33 cellular contexts compared by ENCODE assay signal in the genomic region with DNA sequence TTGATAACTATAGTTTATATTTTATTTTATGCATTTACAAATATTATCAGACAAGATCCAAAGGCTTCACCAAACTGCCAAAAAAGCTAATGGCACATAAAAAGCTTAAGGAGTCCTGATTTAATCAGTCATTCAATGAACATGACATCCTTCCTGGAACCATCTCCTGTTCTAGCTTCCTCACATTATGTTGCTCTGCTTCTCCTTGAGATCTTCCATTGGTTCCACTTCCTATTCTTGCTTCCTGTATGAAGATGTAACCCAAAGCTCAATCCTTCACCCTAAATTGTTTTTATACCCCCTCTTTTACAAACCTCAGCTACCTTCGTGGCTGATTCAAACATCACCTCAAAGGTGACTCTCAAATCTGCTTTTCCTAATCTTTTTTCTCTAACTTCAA. TPM values are rescaled to one million over a fixed set of nuclear protein-coding genes. Genes with fewer than 3 reads are reported as not detected.
DNase-seq lines count a peak whose midpoint lies in the region; ATAC-seq, FAIRE-seq and TF ChIP-seq lines count a peak whose summit lies in the region.
"Had no signal": no experiment of that assay in that cellular context is flagged by ENCODE, and none has a peak within 500 bp of the region (broad histone marks: within the 10 kb centered on the region; RNA-seq: fewer than 3 reads in every experiment).

No MANE protein-coding gene starts in this region.

- intact Hi-C loops in left ventricle myocardium inferior (cut with micrococcal nuclease) = no loop called here

- no peak for DNase-seq in activated T-cell treated with anti-CD3 and anti-CD28 coated beads, Interleukin-2, amount 50 U/mL, for 72 hours
- DNase-seq in activated T-cell treated with anti-CD3 and anti-CD28 coated beads, Interleukin-2, amount 50 U/mL, for 48 hours = no peak
- DNase-seq in GM12891 (ENCODE audit: insufficient read length, low spot score) (no peak), T-cell (no peak), left ventricle myocardium inferior (no peak)
- no peak for DNase-seq in naive thymus-derived CD8-positive, alpha-beta T cell
- DNase-seq: activated CD4-positive, alpha-beta T cell treated with anti-CD3 and anti-CD28 coated beads, Interleukin-2, amount 50 U/mL, for 4 hours; activated effector memory CD4-positive, alpha-beta T cell treated with anti-CD3 and anti-CD28 coated beads, Interleukin-2, amount 50 U/mL, for 16 hours; AML-193; Calu3; DMS79 treated with DMSO at 0.1 percent for 48 hours; dorsolateral prefrontal cortex; islet precursor cell; KG1; midbrain; MM.1S; NCI-H146; PC-9; retina; trophoblast cell had no signal

- peaks cover 53% of the 10 kb centered on the region for H3K4me1 Mint-ChIP-seq in activated T-cell treated with anti-CD3 and anti-CD28 coated beads, Interleukin-2, amount 50 U/mL, for 72 hours (ENCODE audit: low read depth)
- peaks cover 61 to 67% (median 66%) of the 10 kb centered on the region in 3 donors for H3K4me1 Mint-ChIP-seq in T-cell
- H3K4me1 Mint-ChIP-seq in naive thymus-derived CD8-positive, alpha-beta T cell = peaks cover 42 to 74% (median 60%) of the 10 kb centered on the region in 4 donors

- POLR2A ChIA-PET in T-cell (lab: Charles Lee) = interaction anchor here (2.3 to 3.6 kb wide), 2 partner anchors 8 kb away, joined by 10 to 29 read pairs; no protein-coding TSS in a partner anchor
- POLR2A ChIA-PET in naive thymus-derived CD8-positive, alpha-beta T cell (lab: Charles Lee) = interaction anchor here (1.1 to 12.6 kb wide), 4 partner anchors 9 to 22 kb away, joined by 3 to 344 read pairs (median 35); partner anchors contain the start of gene HLA-DMA

- no peaks in the 10 kb centered on the region for H3K27me3 Mint-ChIP-seq in activated T-cell treated with anti-CD3 and anti-CD28 coated beads, Interleukin-2, amount 50 U/mL, for 72 hours (ENCODE audit: low read depth)
- H3K27me3 Mint-ChIP-seq in T-cell = no peaks in the 10 kb centered on the region
- H3K27me3 Mint-ChIP-seq in naive thymus-derived CD8-positive, alpha-beta T cell = peaks cover 0 to 2% (median 0%) of the 10 kb centered on the region in 5 donors
- H3K27me3 Mint-ChIP-seq: natural killer cell treated with Interleukin-12 subunit alpha and Interleukin-12 subunit beta and Interleukin-15 and Interleukin-18, amount 100 ng/mL, for 72 hours had no signal

- H3K4me3 Mint-ChIP-seq in activated T-cell treated with anti-CD3 and anti-CD28 coated beads, Interleukin-2, amount 50 U/mL, for 72 hours = peak overlapping the region in 1 of 2 donors; percentile 2
- no peak overlapping the region for H3K4me3 Mint-ChIP-seq in T-cell
- H3K4me3 Mint-ChIP-seq in naive thymus-derived CD8-positive, alpha-beta T cell = peak overlapping the region in 2 of 10 donors; percentile 12 to 50
- H3K4me3 Mint-ChIP-seq: brain; natural killer cell treated with Interleukin-12 subunit alpha and Interleukin-12 subunit beta and Interleukin-15 and Interleukin-18, amount 100 ng/mL, for 72 hours; T-helper 2 cell treated with Interferon-gamma antibody and Interleukin-4, amounts not matched to agents 5 μg/mL and 100 μg/mL, for 36 hours had no signal

- FAIRE-seq in GM12891 (lab: Jason Lieb, UNC) = no peak
- FAIRE-seq: A549 had no signal

- no peak overlapping the region for H3K27ac ChIP-seq in left ventricle myocardium inferior (replicated peaks)
- H3K27ac ChIP-seq: A549, adrenal gland, dorsolateral prefrontal cortex, PC-9, skin epidermis had no signal

- TF ChIP-seq CTCF in left ventricle myocardium inferior (IDR thresholded peaks at IDR 0.05; ENCODE audit: borderline replicate concordance) = no peak

- H3K9me3 ChIP-seq in left ventricle myocardium inferior (replicated peaks) = no peaks in the 10 kb centered on the region
- H3K9me3 ChIP-seq: A549, adrenal gland had no signal

- no peak for ATAC-seq in activated T-cell treated with anti-CD3 and anti-CD28 coated beads, Interleukin-2, amount 50 U/mL, for 72 hours (replicated peaks in 1 of 2)
- no peak for ATAC-seq in T-cell (replicated peaks in 1 of 4)
- no peak for ATAC-seq in naive thymus-derived CD8-positive, alpha-beta T cell
- ATAC-seq in GM19463 (IDR thresholded peaks at IDR 0.05; ENCODE audit: unreplicated experiment) = no peak
- no peak for ATAC-seq in HG02973 (IDR thresholded peaks at IDR 0.05; ENCODE audit: unreplicated experiment)
- ATAC-seq: A549; natural killer cell treated with Interleukin-12 subunit alpha and Interleukin-12 subunit beta and Interleukin-15 and Interleukin-18, amount 100 ng/mL, for 72 hours; Right ventricle myocardium inferior; SK-N-SH treated with all-trans-retinoic acid at 6 μM for 48 hours had no signal

- H3K36me3 ChIP-seq in left ventricle myocardium inferior = no peaks in the 10 kb centered on the region
- H3K36me3 ChIP-seq: adrenal gland had no signal

- no peaks in the 10 kb centered on the region for H3K9me3 Mint-ChIP-seq in activated T-cell treated with anti-CD3 and anti-CD28 coated beads, Interleukin-2, amount 50 U/mL, for 72 hours
- H3K9me3 Mint-ChIP-seq in T-cell = no peaks in the 10 kb centered on the region
- no peaks in the 10 kb centered on the region for H3K9me3 Mint-ChIP-seq in naive thymus-derived CD8-positive, alpha-beta T cell
- H3K9me3 Mint-ChIP-seq: natural killer cell treated with Interleukin-12 subunit alpha and Interleukin-12 subunit beta and Interleukin-15 and Interleukin-18, amount 100 ng/mL, for 72 hours; T-helper 2 cell treated with Interferon-gamma antibody and Interleukin-4, amounts not matched to agents 5 μg/mL and 100 μg/mL, for 36 hours had no signal

- H3K36me3 Mint-ChIP-seq in activated T-cell treated with anti-CD3 and anti-CD28 coated beads, Interleukin-2, amount 50 U/mL, for 72 hours (ENCODE audit: insufficient read depth in 2 of 2) = peaks cover 6 to 11% of the 10 kb centered on the region in 2 donors
- no peaks in the 10 kb centered on the region for H3K36me3 Mint-ChIP-seq in T-cell
- H3K36me3 Mint-ChIP-seq in naive thymus-derived CD8-positive, alpha-beta T cell = no peaks in the 10 kb centered on the region
- H3K36me3 Mint-ChIP-seq: brain had no signal

- no peaks in the 10 kb centered on the region for H3K27me3 ChIP-seq in left ventricle myocardium inferior (ENCODE audit: low read depth)
- H3K27me3 ChIP-seq: adrenal gland, dorsolateral prefrontal cortex had no signal

- no peak for TF ChIP-seq POLR2A in GM12891 (IDR thresholded peaks at IDR 0.05; ENCODE audit: low read depth, low read length)

- peak overlapping the region; percentile 68 for H3K27ac Mint-ChIP-seq in activated T-cell treated with anti-CD3 and anti-CD28 coated beads, Interleukin-2, amount 50 U/mL, for 72 hours
- H3K27ac Mint-ChIP-seq in T-cell = peak overlapping the region; percentile 44 to 78
- H3K27ac Mint-ChIP-seq in naive thymus-derived CD8-positive, alpha-beta T cell = peak overlapping the region in 9 of 10 donors; percentile 24 to 96 (median 78)
- H3K27ac Mint-ChIP-seq: brain; natural killer cell treated with Interleukin-12 subunit alpha and Interleukin-12 subunit beta and Interleukin-15 and Interleukin-18, amount 100 ng/mL, for 72 hours; T-helper 2 cell treated with Interferon-gamma antibody and Interleukin-4, amounts not matched to agents 5 μg/mL and 100 μg/mL, for 36 hours had no signal

- no peak overlapping the region for H3K4me3 ChIP-seq in left ventricle myocardium inferior
- H3K4me3 ChIP-seq: A549, adrenal gland, dorsolateral prefrontal cortex, PC-9, skin epidermis had no signal

- H3K4me1 ChIP-seq in left ventricle myocardium inferior = peaks cover 27% of the 10 kb centered on the region

- CTCF ChIA-PET in T-cell (lab: Charles Lee) = interaction anchor here (1.0 to 14.4 kb wide), 8 partner anchors 8 to 119 kb away, joined by 3 to 207 read pairs (median 4); partner anchors contain the start of gene HLA-DMA (in 1 of the 2)

TF ChIP-seq in GM12891, 5 proteins besides CTCF, POLR2A, EP300 and RAD21:
- TF ChIP-seq SPI1 (IDR thresholded peaks at IDR 0.05; ENCODE audit: low read depth, low read length) = peak; percentile 64
- TF ChIP-seq PAX5 (IDR thresholded peaks at IDR 0.05; ENCODE audit: insufficient read depth, low read length, severe bottlenecking) = no peak
- TF ChIP-seq POLR2AphosphoS5 (IDR thresholded peaks at IDR 0.05; ENCODE audit: low read depth, low read length) = no peak

RNA-seq across cellular contexts. Expression of gene BRD2, which starts 4.5 kb away (rescaled TPM):
- 100 to 1,000 TPM; 238 to 291 TPM for total RNA-seq in activated T-cell treated with anti-CD3 and anti-CD28 coated beads, Interleukin-2, amount 50 U/mL, for 72 hours
- 178 TPM for polyA plus RNA-seq in GM12891 (2012; ENCODE audit: low read depth, missing spikeins)
- total RNA-seq in T-cell (100 to 1,000 TPM; 320 to 383 (median 358) TPM), left ventricle myocardium inferior (63.4 TPM)
- total RNA-seq in naive thymus-derived CD8-positive, alpha-beta T cell = 100 to 1,000 TPM; 454 to 455 TPM
- 10 to 100 TPM; 24.5 to 72.8 (median 29.8) TPM for polyA plus RNA-seq in naive thymus-derived CD8-positive, alpha-beta T cell

RNA-seq across cellular contexts. Expression of gene HLA-DMA, which starts 11.0 kb away (rescaled TPM):
- 10 to 100 TPM; 19.4 to 20.2 TPM for total RNA-seq in activated T-cell treated with anti-CD3 and anti-CD28 coated beads, Interleukin-2, amount 50 U/mL, for 72 hours
- polyA plus RNA-seq in GM12891 (2012; ENCODE audit: low read depth, missing spikeins) = 434 TPM
- total RNA-seq in T-cell = 10 to 100 TPM; 22.3 to 37.8 (median 27.5) TPM
- 10 to 100 TPM; 38.7 to 39.7 TPM for total RNA-seq in naive thymus-derived CD8-positive, alpha-beta T cell
- 10 to 100 TPM; 23.7 to 37.4 (median 26.9) TPM for polyA plus RNA-seq in naive thymus-derived CD8-positive, alpha-beta T cell
- 15.8 TPM for total RNA-seq in left ventricle myocardium inferior

RNA-seq across cellular contexts. Expression of gene HLA-DMB, which starts 23.0 kb away (rescaled TPM):
- 1 to 10 TPM; 3.4 to 3.6 TPM for total RNA-seq in activated T-cell treated with anti-CD3 and anti-CD28 coated beads, Interleukin-2, amount 50 U/mL, for 72 hours
- 358 TPM for polyA plus RNA-seq in GM12891 (2012; ENCODE audit: low read depth, missing spikeins)
- 10 to 100 TPM in 3 of 5 donors, 1 to 10 TPM in 2; 8.8 to 30.6 (median 10.6) TPM for total RNA-seq in T-cell
- 10 to 100 TPM; 23.0 to 23.5 TPM for total RNA-seq in naive thymus-derived CD8-positive, alpha-beta T cell
- 10 to 100 TPM; 10.8 to 22.5 (median 16.8) TPM for polyA plus RNA-seq in naive thymus-derived CD8-positive, alpha-beta T cell
- 9.1 TPM for total RNA-seq in left ventricle myocardium inferior
- total RNA-seq: NCI-H460 had no signal

RNA-seq across cellular contexts. Expression of gene HLA-DOA, which starts 45.5 kb away (rescaled TPM):
- 1 to 10 TPM; 3.1 to 3.9 TPM for total RNA-seq in activated T-cell treated with anti-CD3 and anti-CD28 coated beads, Interleukin-2, amount 50 U/mL, for 72 hours
- 110 TPM for polyA plus RNA-seq in GM12891 (2012; ENCODE audit: low read depth, missing spikeins)
- 10 to 100 TPM in 3 of 5 donors, 1 to 10 TPM in 2; 6.1 to 17.0 (median 13.4) TPM for total RNA-seq in T-cell
- 10 to 100 TPM; 50.7 to 51.7 TPM for total RNA-seq in naive thymus-derived CD8-positive, alpha-beta T cell
- polyA plus RNA-seq in naive thymus-derived CD8-positive, alpha-beta T cell = 10 to 100 TPM; 26.4 to 61.0 (median 33.2) TPM
- total RNA-seq in left ventricle myocardium inferior = 1.8 TPM
- total RNA-seq: glomerular endothelial cell, HT1080, NCI-H460, PC-9 had no signal
